ENCODE assay signal across 8 cellular contexts in genomic region chr19:35154535-35155406, GRCh38. TPM values are rescaled to one million over a fixed set of nuclear protein-coding genes. Genes with fewer than 3 reads are reported as not detected.
A peak's percentile ranks its signal among the peaks of the same experiment; 100 is the strongest.
DNase-seq lines count a peak whose midpoint lies in the region; ATAC-seq, FAIRE-seq and TF ChIP-seq lines count a peak whose summit lies in the region.

Gene FXYD5, plus strand, starts transcription at chr19:35154735. Its CDS starts 816 bp downstream, at chr19:35155551.

- no peaks in the 10 kb centered on the region for H4K20me1 ChIP-seq in KMS-11 (ENCODE audit: insufficient read depth)
- H4K20me1 ChIP-seq in K562 (replicated peaks; ENCODE audit: control insufficient read depth, insufficient read depth, low read length) = no peaks in the 10 kb centered on the region

- peak within 1 kb of the TSS; percentile 90 to 99 (median 98) for H3K4me3 Mint-ChIP-seq in immature natural killer cell

- ATAC-seq in K562 = peak; percentile 92
- no peak for ATAC-seq in HG03039 (IDR thresholded peaks at IDR 0.05; ENCODE audit: unreplicated experiment)
- ATAC-seq in GM18498 (IDR thresholded peaks at IDR 0.05; ENCODE audit: unreplicated experiment) = no peak

- H2AFZ ChIP-seq in KMS-11 (ENCODE audit: low read depth) (peak within 1 kb of the TSS; percentile 96), K562 (ENCODE audit: low read depth, low read length) (peak within 1 kb of the TSS; percentile 91)

- TSS peak; percentile 65 for BruUV-seq in K562 (replicated peaks; lab: Mats Ljungman, UMichigan)

- H3K4me1 Mint-ChIP-seq in immature natural killer cell = peaks cover 49 to 59% of the 10 kb centered on the region in 2 donors

- H3K4me3 ChIP-seq in KMS-11 (IDR thresholded peaks at IDR 0.05; ENCODE audit: insufficient read depth, low read depth, low read length) (peak within 1 kb of the TSS; percentile 22), K562 (peak within 1 kb of the TSS; percentile 92)

- no peaks in the 10 kb centered on the region for H3K9me1 ChIP-seq in K562 (ENCODE audit: control insufficient read depth, insufficient read depth, low read length)

- TF ChIP-seq POLR2A in K562 (conservative IDR thresholded peaks at IDR 0.05) = peak; percentile 94

- under 1% methylated on average over 27 of the region's 49 CpGs for WGBS in K562 (ENCODE audit: insufficient coverage, low coverage, missing lambda C conversion rate)

- intact Hi-C loops in K562 (cut with micrococcal nuclease) = loop anchor here (5.0 kb wide), 3 partner anchors 53 to 113 kb away; partner anchors contain the start of genes LSR and USF2

- H3K36me3 ChIP-seq in KMS-11 (ENCODE audit: insufficient read depth) = peaks cover 4% of the 10 kb centered on the region; the same call in 1 of the 2 replicates
- H3K36me3 ChIP-seq in K562 (ENCODE audit: control insufficient read depth, insufficient read depth, low read length) = peaks cover 44% of the 10 kb centered on the region

- FAIRE-seq in K562 (lab: Jason Lieb, UNC) = peak; percentile 86

- CTCF ChIA-PET in K562 (lab: Yijun Ruan, JAX; ENCODE audit: low intra/inter-chr PET ratio) = no interaction called here

- H3K36me3 Mint-ChIP-seq in immature natural killer cell = peaks cover 14 to 22% (median 19%) of the 10 kb centered on the region in 3 donors

- H3K79me2 ChIP-seq in KMS-11 (ENCODE audit: insufficient read depth, low read depth) (peaks cover 21% of the 10 kb centered on the region), K562 (ENCODE audit: control insufficient read depth, insufficient read depth, low read length) (peaks cover 51% of the 10 kb centered on the region)

- 0 out of 2 replicates have a peak, but pooled peaks have one; percentile 30 for TF ChIP-seq EP300 in K562 (IDR thresholded peaks at IDR 0.05; ENCODE audit: low read length)

- H3K27me3 Mint-ChIP-seq in immature natural killer cell (ENCODE audit: low read depth in 3 of 3) = peaks cover 2 to 18% (median 3%) of the 10 kb centered on the region in 3 donors

- POLR2A ChIA-PET in K562 (lab: Yijun Ruan, JAX) = interaction anchor here (0.6 to 1.2 kb wide), 6 partner anchors 8 to 654 kb away, joined by 3 to 5 read pairs (median 3); no protein-coding TSS in a partner anchor

- H3K27ac Mint-ChIP-seq in immature natural killer cell = peak within 1 kb of the TSS; percentile 91 to 99 (median 96)

- DNase-seq in GM03348 (ENCODE audit: low spot score) (peak; percentile 92), UCSD-AML1 (lab: John Stamatoyannopoulos, UW; ENCODE audit: unreplicated experiment) (peak; percentile 78), K562 (ENCODE audit: extremely low read depth in 1 of 4, low spot score in 3 of 4) (peak; percentile 88 to 94 (median 91)), immature natural killer cell (peak; percentile 58 to 68 (median 67))
- DNase-seq in stimulated activated CD4-positive, alpha-beta T cell treated with anti-CD3 and anti-CD28 coated beads, Interleukin-15, amount 100 ng/mL, for 48 hours (ENCODE audit: low read depth in 2 of 2) = peak; percentile 75 to 80

- H3K4me2 ChIP-seq in KMS-11 (peak within 1 kb of the TSS; percentile 86), K562 (ENCODE audit: insufficient read depth, low read length) (peak within 1 kb of the TSS; percentile 95)

- peak in 1 of 2 experiments; percentile 22; a peak in 3 of 4 replicates for TF ChIP-seq RAD21 in K562 (CRISPR knock-in tag; conservative IDR thresholded peaks at IDR 0.05 in 1 of 2, IDR thresholded peaks at IDR 0.05 in 1 of 2)

- H3K9me3 Mint-ChIP-seq in immature natural killer cell = no peaks in the 10 kb centered on the region

- H3K27ac ChIP-seq in KMS-11 (peak within 1 kb of the TSS; percentile 19), K562 (ENCODE audit: extremely low read depth, low read depth, low read length) (peak within 1 kb of the TSS; percentile 95)

- in situ Hi-C loops in K562 (cut with MboI) = no loop called here

- no peaks in the 10 kb centered on the region for H3K9me3 ChIP-seq in K562 (replicated peaks; ENCODE audit: control insufficient read depth, insufficient read depth, low read depth, low read length)

- TF ChIP-seq CTCF in KMS-11 (conservative IDR thresholded peaks at IDR 0.05; ENCODE audit: low read depth, low read length) (no peak), K562 (IDR thresholded peaks at IDR 0.05 in 2 of 3, conservative IDR thresholded peaks at IDR 0.05 in 1 of 3; ENCODE audit: insufficient read depth in 2 of 3, low read depth in 1 of 3, low read length in 3 of 3) (peak in 2 of 3 experiments; percentile 16 to 18; a peak in 2 of 6 replicates)

- peaks cover 12% of the 10 kb centered on the region for H3K4me1 ChIP-seq in KMS-11 (ENCODE audit: low read depth, poor library complexity, severe bottlenecking)
- peaks cover 13 to 44% of the 10 kb centered on the region in 2 experiments; a peak in 4 of 5 replicates for H3K4me1 ChIP-seq in K562 (replicated peaks in 1 of 2; ENCODE audit: control insufficient read depth in 2 of 2, insufficient read depth in 2 of 2, low read length in 2 of 2)

- H3K27me3 ChIP-seq in KMS-11 (ENCODE audit: insufficient read depth, low read depth) (no peaks in the 10 kb centered on the region; the same call in 1 of the 2 replicates), K562 (ENCODE audit: control insufficient read depth in 2 of 2, insufficient read depth in 2 of 2, low read length in 2 of 2) (no peaks in the 10 kb centered on the region)

- H3K9ac ChIP-seq in KMS-11 (peak within 1 kb of the TSS; percentile 73), K562 (ENCODE audit: insufficient read depth in 1 of 2, low read depth in 2 of 2, low read length in 2 of 2) (peak within 1 kb of the TSS; percentile 89 to 96)

TF ChIP-seq in K562, 482 proteins besides CTCF, POLR2A, EP300 and RAD21 (continues in another document):
- peak; percentile 28 for TF ChIP-seq MXD1 (CRISPR knock-in tag; IDR thresholded peaks at IDR 0.05; ENCODE audit: borderline replicate concordance, poor library complexity, severe bottlenecking)
- peak; percentile 84 for TF ChIP-seq CEBPB (tag; IDR thresholded peaks at IDR 0.05)
- TF ChIP-seq MITF (IDR thresholded peaks at IDR 0.05) = no peak
- no peak for TF ChIP-seq XRCC4 (IDR thresholded peaks at IDR 0.05; ENCODE audit: extremely low read depth, insufficient read depth, insufficient read length)
- no peak for TF ChIP-seq MCM2 (IDR thresholded peaks at IDR 0.05; ENCODE audit: low read depth)
- TF ChIP-seq ZEB2 (IDR thresholded peaks at IDR 0.05) = no peak
- peak; percentile 33; the same call in 1 of the 2 replicates for TF ChIP-seq ZBTB17 (CRISPR knock-in tag; IDR thresholded peaks at IDR 0.05)
- peak; percentile 39; the same call in 1 of the 2 replicates for TF ChIP-seq HMBOX1 (IDR thresholded peaks at IDR 0.05)
- no peak for TF ChIP-seq RAD51 (IDR thresholded peaks at IDR 0.05; ENCODE audit: borderline replicate concordance, low read depth)
- TF ChIP-seq RBM25 (IDR thresholded peaks at IDR 0.05; ENCODE audit: low read depth, low read length, severe bottlenecking) = no peak
- TF ChIP-seq CXXC5 (CRISPR knock-in tag; IDR thresholded peaks at IDR 0.05) = peak; percentile 68
- TF ChIP-seq PRMT5 (CRISPR knock-in tag; IDR thresholded peaks at IDR 0.05) = no peak
- no peak for TF ChIP-seq U2AF1 (optimal IDR thresholded peaks at IDR 0.05; ENCODE audit: low read depth, low read length)
- TF ChIP-seq PHTF2 (CRISPR knock-in tag; IDR thresholded peaks at IDR 0.05) = no peak
- no peak for TF ChIP-seq ZNF707 (CRISPR knock-in tag; conservative IDR thresholded peaks at IDR 0.05)

RNA-seq across cellular contexts. Expression of gene FXYD5, which starts in this region (rescaled TPM):
- total RNA-seq in K562 (2011; cell fraction: chromatin; rRNA removed; ENCODE audit: low replicate concordance) = 134 and 231 TPM in 2 replicates
- total RNA-seq in K562 (2011; cell fraction: nucleolus; rRNA removed) = 240 and 311 TPM in 2 replicates
- 297 and 340 TPM in 2 replicates for total RNA-seq in K562 (2011; cell fraction: nucleoplasm; rRNA removed)
- total RNA-seq in K562 (2014; rRNA removed) (174 and 300 TPM in 2 replicates), K562 (2014; rRNA removed; fragmentation: Illumina TruSeq; extraction: Trizol) (122 and 147 TPM in 2 replicates), K562 (2015; rRNA removed; fragmentation: Illumina TruSeq; extraction: Trizol) (252 and 264 TPM in 2 replicates), K562 (2021) (250 and 256 TPM in 2 replicates)
- polyA plus RNA-seq in K562 (2011; rRNA removed) (104 and 125 TPM in 2 replicates), K562 (2014; fragmentation: Illumina TruSeq; extraction: Trizol) (522 and 537 TPM in 2 replicates), K562 (2014; fragmentation: Nextera tagmentation; extraction: Ambion mirVana) (100 to 1,000 TPM; 125 to 198 TPM), K562 (2014; rRNA removed) (120 and 155 TPM in 2 replicates), immature natural killer cell (100 to 1,000 TPM; 262 to 427 (median 346) TPM)
- polyA plus RNA-seq in K562 (2011; cell fraction: cytosol; rRNA removed) = 271 and 533 TPM in 2 replicates
- 105 and 188 TPM in 2 replicates for polyA plus RNA-seq in K562 (2011; cell fraction: nucleus; rRNA removed)
- 353 and 530 TPM in 2 replicates for polyA plus RNA-seq in K562 (2012)
- polyA minus RNA-seq in K562 (2011; rRNA and poly(A)+ RNA removed) = 93.8 and 163 TPM in 2 replicates
- 189 and 195 TPM in 2 replicates for polyA minus RNA-seq in K562 (2011; cell fraction: cytosol; rRNA and poly(A)+ RNA removed)
- polyA minus RNA-seq in K562 (2011; cell fraction: nucleus; rRNA and poly(A)+ RNA removed) = 55.6 and 58.4 TPM in 2 replicates
